ENCODE assay signal across 8 cellular contexts in the genomic region with DNA sequence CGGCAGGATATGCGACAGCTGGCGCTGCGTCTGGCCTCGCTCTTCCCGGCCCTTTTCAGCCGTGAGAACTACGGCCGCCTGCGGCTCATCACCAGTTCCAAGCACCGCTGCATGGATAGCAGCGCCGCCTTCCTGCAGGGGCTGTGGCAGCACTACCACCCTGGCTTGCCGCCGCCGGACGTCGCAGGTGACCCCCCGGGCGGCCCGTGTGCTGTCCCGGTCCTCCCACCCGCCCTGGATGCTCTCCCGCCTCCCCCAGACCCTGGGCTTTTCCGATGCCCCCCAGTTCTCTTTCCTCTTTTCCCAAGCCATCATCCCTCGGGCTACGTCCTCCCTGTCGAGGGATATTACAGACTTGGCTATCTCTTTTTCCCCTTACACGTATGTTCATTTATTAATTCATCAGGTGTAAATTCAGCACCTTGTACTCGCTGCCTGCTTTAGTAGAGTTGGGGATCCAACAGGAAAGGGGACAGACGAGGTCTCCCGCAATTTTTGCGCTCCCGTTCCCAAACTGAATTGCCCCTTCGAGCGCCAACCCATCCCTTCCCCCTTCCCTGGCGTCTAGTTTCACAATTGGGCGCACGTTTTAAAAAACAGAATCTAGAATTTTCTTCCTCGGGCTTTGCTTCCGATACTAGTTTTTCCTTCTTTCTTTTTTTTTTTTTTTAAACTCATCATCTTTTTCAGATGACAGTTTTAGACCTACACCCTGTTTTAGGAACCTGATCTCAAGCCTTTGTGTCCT. TPM values are rescaled to one million over a fixed set of nuclear protein-coding genes. Genes with fewer than 3 reads are reported as not detected.
DNase-seq lines count a peak whose midpoint lies in the region; ATAC-seq and TF ChIP-seq lines count a peak whose summit lies in the region.

No MANE protein-coding gene starts in this region.

- H3K9me3 ChIP-seq in T-helper 17 cell (ENCODE audit: control insufficient read depth, low read length, poor library complexity, severe bottlenecking): no peaks in the 10 kb centered on the region
- no peaks in the 10 kb centered on the region for H3K9me3 ChIP-seq in body of pancreas
- no peaks in the 10 kb centered on the region for H3K9me3 ChIP-seq in iPS-18c (ENCODE audit: control insufficient read depth, insufficient read depth, low read length)
- no peaks in the 10 kb centered on the region for H3K9me3 ChIP-seq in skeletal muscle satellite cell (replicated peaks; ENCODE audit: low read length)

- H3K9ac ChIP-seq in skeletal muscle satellite cell (ENCODE audit: low read depth, low read length): peak overlapping the region; percentile 85

- intact Hi-C loops in body of pancreas (cut with DNase I): no loop called here

- 2% methylated on average over 27 to 38 of the region's 41 CpGs for WGBS in body of pancreas, 2 donors

- peaks cover 13% of the 10 kb centered on the region for H3K4me1 Mint-ChIP-seq in T-helper 17 cell

- H3K27me3 ChIP-seq in body of pancreas: no peaks in the 10 kb centered on the region
- H3K27me3 ChIP-seq in skeletal muscle satellite cell (ENCODE audit: control insufficient read depth, insufficient read depth, low read length): no peaks in the 10 kb centered on the region

- peak overlapping the region; percentile 73 for H3K4me3 ChIP-seq in GM08714 (ENCODE audit: low read length)
- peak overlapping the region; percentile 72 to 91 for H3K4me3 ChIP-seq in body of pancreas
- peak overlapping the region; percentile 99 for H3K4me3 ChIP-seq in iPS-18c (ENCODE audit: insufficient read depth, low read depth, low read length)
- H3K4me3 ChIP-seq in skeletal muscle satellite cell (ENCODE audit: low read length): peak overlapping the region; percentile 91

- no peak for TF ChIP-seq POLR2A in body of pancreas (IDR thresholded peaks at IDR 0.05)

- TF ChIP-seq EP300 in Ishikawa (IDR thresholded peaks at IDR 0.05; ENCODE audit: borderline replicate concordance): no peak

- peak; percentile 63 for TF ChIP-seq RAD21 in Ishikawa (IDR thresholded peaks at IDR 0.05; ENCODE audit: low read depth)

- ATAC-seq in GM21723 (IDR thresholded peaks at IDR 0.05; ENCODE audit: unreplicated experiment) (peak; percentile 72), T-helper 17 cell (peak; percentile 69), body of pancreas (peak; percentile 79)

- H3K27ac Mint-ChIP-seq in T-helper 17 cell: peak overlapping the region; percentile 88

- peaks cover 0 to 1% of the 10 kb centered on the region in 2 donors for H3K36me3 ChIP-seq in body of pancreas (replicated peaks in 1 of 2; ENCODE audit: insufficient read depth in 1 of 2, low read depth in 2 of 2)
- peaks cover 14% of the 10 kb centered on the region for H3K36me3 ChIP-seq in skeletal muscle satellite cell (ENCODE audit: insufficient read depth, low read length)

- peaks cover 7% of the 10 kb centered on the region for H3K27me3 Mint-ChIP-seq in T-helper 17 cell

- H3K4me3 Mint-ChIP-seq in T-helper 17 cell: peak overlapping the region; percentile 93

- peak overlapping the region; percentile 88 for H3K4me2 ChIP-seq in skeletal muscle satellite cell (ENCODE audit: low read length)

- DNase-seq in T-helper 17 cell: peak; percentile 14 to 15 (median 15)
- DNase-seq in body of pancreas: peak; percentile 54 to 72 (median 64)
- no peak for DNase-seq in ureter (ENCODE audit: low spot score)

- peaks cover 3% of the 10 kb centered on the region for H3K36me3 Mint-ChIP-seq in T-helper 17 cell (ENCODE audit: low read depth)

- H3K27ac ChIP-seq in body of pancreas: peak overlapping the region; percentile 46 to 81 (median 66)

- H3K4me1 ChIP-seq in body of pancreas (peaks cover 35% of the 10 kb centered on the region), skeletal muscle satellite cell (ENCODE audit: control insufficient read depth, insufficient read depth, low read length) (peaks cover 23% of the 10 kb centered on the region)

- peak; percentile 36 to 56 (median 51) for TF ChIP-seq CTCF in body of pancreas (IDR thresholded peaks at IDR 0.05)

TF ChIP-seq in Ishikawa, 13 proteins besides CTCF, POLR2A, EP300 and RAD21:
- TF ChIP-seq NFIC (IDR thresholded peaks at IDR 0.05) (no peak), TEAD4 (IDR thresholded peaks at IDR 0.05) (no peak), TAF1 (IDR thresholded peaks at IDR 0.05; ENCODE audit: low read depth) (no peak), CREB1 (IDR thresholded peaks at IDR 0.05; ENCODE audit: low read depth) (no peak), CEBPB (IDR thresholded peaks at IDR 0.05) (no peak), TCF12 (IDR thresholded peaks at IDR 0.05; ENCODE audit: low read depth) (no peak), ZBTB7A (IDR thresholded peaks at IDR 0.05; ENCODE audit: low read depth) (no peak), FOXM1 (IDR thresholded peaks at IDR 0.05; ENCODE audit: borderline replicate concordance, low read depth) (no peak), EGR1 (IDR thresholded peaks at IDR 0.05) (no peak), YY1 (IDR thresholded peaks at IDR 0.05; ENCODE audit: low read depth) (no peak)
- TF ChIP-seq, protein P1, sequence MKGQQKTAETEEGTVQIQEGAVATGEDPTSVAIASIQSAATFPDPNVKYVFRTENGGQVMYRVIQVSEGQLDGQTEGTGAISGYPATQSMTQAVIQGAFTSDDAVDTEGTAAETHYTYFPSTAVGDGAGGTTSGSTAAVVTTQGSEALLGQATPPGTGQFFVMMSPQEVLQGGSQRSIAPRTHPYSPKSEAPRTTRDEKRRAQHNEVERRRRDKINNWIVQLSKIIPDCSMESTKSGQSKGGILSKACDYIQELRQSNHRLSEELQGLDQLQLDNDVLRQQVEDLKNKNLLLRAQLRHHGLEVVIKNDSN (IDR thresholded peaks at IDR 0.05): no peak
- TF ChIP-seq, protein P2, sequence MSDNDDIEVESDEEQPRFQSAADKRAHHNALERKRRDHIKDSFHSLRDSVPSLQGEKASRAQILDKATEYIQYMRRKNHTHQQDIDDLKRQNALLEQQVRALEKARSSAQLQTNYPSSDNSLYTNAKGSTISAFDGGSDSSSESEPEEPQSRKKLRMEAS (IDR thresholded peaks at IDR 0.05): no peak
- TF ChIP-seq, protein P3, sequence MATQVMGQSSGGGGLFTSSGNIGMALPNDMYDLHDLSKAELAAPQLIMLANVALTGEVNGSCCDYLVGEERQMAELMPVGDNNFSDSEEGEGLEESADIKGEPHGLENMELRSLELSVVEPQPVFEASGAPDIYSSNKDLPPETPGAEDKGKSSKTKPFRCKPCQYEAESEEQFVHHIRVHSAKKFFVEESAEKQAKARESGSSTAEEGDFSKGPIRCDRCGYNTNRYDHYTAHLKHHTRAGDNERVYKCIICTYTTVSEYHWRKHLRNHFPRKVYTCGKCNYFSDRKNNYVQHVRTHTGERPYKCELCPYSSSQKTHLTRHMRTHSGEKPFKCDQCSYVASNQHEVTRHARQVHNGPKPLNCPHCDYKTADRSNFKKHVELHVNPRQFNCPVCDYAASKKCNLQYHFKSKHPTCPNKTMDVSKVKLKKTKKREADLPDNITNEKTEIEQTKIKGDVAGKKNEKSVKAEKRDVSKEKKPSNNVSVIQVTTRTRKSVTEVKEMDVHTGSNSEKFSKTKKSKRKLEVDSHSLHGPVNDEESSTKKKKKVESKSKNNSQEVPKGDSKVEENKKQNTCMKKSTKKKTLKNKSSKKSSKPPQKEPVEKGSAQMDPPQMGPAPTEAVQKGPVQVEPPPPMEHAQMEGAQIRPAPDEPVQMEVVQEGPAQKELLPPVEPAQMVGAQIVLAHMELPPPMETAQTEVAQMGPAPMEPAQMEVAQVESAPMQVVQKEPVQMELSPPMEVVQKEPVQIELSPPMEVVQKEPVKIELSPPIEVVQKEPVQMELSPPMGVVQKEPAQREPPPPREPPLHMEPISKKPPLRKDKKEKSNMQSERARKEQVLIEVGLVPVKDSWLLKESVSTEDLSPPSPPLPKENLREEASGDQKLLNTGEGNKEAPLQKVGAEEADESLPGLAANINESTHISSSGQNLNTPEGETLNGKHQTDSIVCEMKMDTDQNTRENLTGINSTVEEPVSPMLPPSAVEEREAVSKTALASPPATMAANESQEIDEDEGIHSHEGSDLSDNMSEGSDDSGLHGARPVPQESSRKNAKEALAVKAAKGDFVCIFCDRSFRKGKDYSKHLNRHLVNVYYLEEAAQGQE (IDR thresholded peaks at IDR 0.05; ENCODE audit: low read depth): no peak

RNA-seq across cellular contexts. Expression of a gene that starts 0.8 kb away (rescaled TPM):
- 1 to 10 TPM; 2.2 to 2.3 TPM for total RNA-seq in T-helper 17 cell
- total RNA-seq in body of pancreas: 10 to 100 TPM in 1 of 2 donors, 1 to 10 TPM in 1; 8.9 to 18.9 TPM
- total RNA-seq in skeletal muscle satellite cell (2012; rRNA removed): 28.6 and 30.4 TPM in 2 replicates
- 14.1 TPM for total RNA-seq in ureter
